18 cellular contexts compared by ENCODE assay signal in genomic region chr15:72481015-72481659, GRCh38. TPM values are rescaled to one million over a fixed set of nuclear protein-coding genes. Genes with fewer than 3 reads are reported as not detected.
DNase-seq lines count a peak whose midpoint lies in the region; ATAC-seq and TF ChIP-seq lines count a peak whose summit lies in the region.
"Had no signal": no experiment of that assay in that cellular context is flagged by ENCODE, and none has a peak within 500 bp of the region (broad histone marks: within the 10 kb centered on the region; RNA-seq: fewer than 3 reads in every experiment).

No MANE protein-coding gene starts in this region.

- POLR2A ChIA-PET in WTC11 (lab: Charles Lee) = no interaction called here

- CTCF ChIA-PET in WTC11 (lab: Charles Lee) = no interaction called here

- H3K27me3 Mint-ChIP-seq in stimulated activated naive CD8-positive, alpha-beta T cell treated with anti-CD3 and anti-CD28 coated beads, Interleukin-15, Interleukin-2, amounts not matched to agents 100 ng/mL and 50 ng/mL, for 24 hours = no peaks in the 10 kb centered on the region
- H3K27me3 Mint-ChIP-seq in stimulated activated naive CD8-positive, alpha-beta T cell treated with anti-CD3 and anti-CD28 coated beads, Interleukin-15, amount 100 ng/mL, for 72 hours = no peaks in the 10 kb centered on the region
- no peaks in the 10 kb centered on the region for H3K27me3 Mint-ChIP-seq in WTC11 (ENCODE audit: low read depth)
- H3K27me3 Mint-ChIP-seq: activated B cell treated with CpG ODN at 0.5 μM for 24 hours had no signal

- H3K4me3 Mint-ChIP-seq in stimulated activated naive CD8-positive, alpha-beta T cell treated with anti-CD3 and anti-CD28 coated beads, Interleukin-15, Interleukin-2, amounts not matched to agents 100 ng/mL and 50 ng/mL, for 24 hours = peak overlapping the region; percentile 14
- no peak overlapping the region for H3K4me3 Mint-ChIP-seq in stimulated activated naive CD8-positive, alpha-beta T cell treated with anti-CD3 and anti-CD28 coated beads, Interleukin-15, amount 100 ng/mL, for 72 hours
- no peak overlapping the region for H3K4me3 Mint-ChIP-seq in WTC11
- H3K4me3 Mint-ChIP-seq: activated B cell treated with CpG ODN at 0.5 μM for 24 hours had no signal

- H3K4me1 Mint-ChIP-seq in stimulated activated naive CD8-positive, alpha-beta T cell treated with anti-CD3 and anti-CD28 coated beads, Interleukin-15, Interleukin-2, amounts not matched to agents 100 ng/mL and 50 ng/mL, for 24 hours (ENCODE audit: low read depth) = peaks cover 79% of the 10 kb centered on the region
- peaks cover 72% of the 10 kb centered on the region for H3K4me1 Mint-ChIP-seq in stimulated activated naive CD8-positive, alpha-beta T cell treated with anti-CD3 and anti-CD28 coated beads, Interleukin-15, amount 100 ng/mL, for 72 hours
- H3K4me1 Mint-ChIP-seq in WTC11 = peaks cover 18% of the 10 kb centered on the region

- H3K9me3 Mint-ChIP-seq in stimulated activated naive CD8-positive, alpha-beta T cell treated with anti-CD3 and anti-CD28 coated beads, Interleukin-15, Interleukin-2, amounts not matched to agents 100 ng/mL and 50 ng/mL, for 24 hours = no peaks in the 10 kb centered on the region
- H3K9me3 Mint-ChIP-seq in stimulated activated naive CD8-positive, alpha-beta T cell treated with anti-CD3 and anti-CD28 coated beads, Interleukin-15, amount 100 ng/mL, for 72 hours = no peaks in the 10 kb centered on the region
- peaks cover 4% of the 10 kb centered on the region; the same call in 1 of the 2 replicates for H3K9me3 Mint-ChIP-seq in WTC11
- H3K9me3 Mint-ChIP-seq: activated B cell treated with CpG ODN at 0.5 μM for 24 hours had no signal

- H3K27ac Mint-ChIP-seq in stimulated activated naive CD8-positive, alpha-beta T cell treated with anti-CD3 and anti-CD28 coated beads, Interleukin-15, Interleukin-2, amounts not matched to agents 100 ng/mL and 50 ng/mL, for 24 hours = peak overlapping the region; percentile 34
- no peak overlapping the region for H3K27ac Mint-ChIP-seq in stimulated activated naive CD8-positive, alpha-beta T cell treated with anti-CD3 and anti-CD28 coated beads, Interleukin-15, amount 100 ng/mL, for 72 hours
- H3K27ac Mint-ChIP-seq in WTC11 = peak overlapping the region; percentile 59
- H3K27ac Mint-ChIP-seq: activated B cell treated with CpG ODN at 0.5 μM for 24 hours had no signal

- DNase-seq in stimulated activated naive CD8-positive, alpha-beta T cell treated with anti-CD3 and anti-CD28 coated beads, Interleukin-15, amount 100 ng/mL, for 72 hours = no peak
- DNase-seq in WTC11 (ENCODE audit: low spot score) (no peak), left kidney (ENCODE audit: low read depth, low spot score) (peak; percentile 9), NCI-H774 (lab: John Stamatoyannopoulos, UW) (no peak), 8988T (no peak), T-helper 1 cell (no peak)
- DNase-seq: activated B cell treated with CpG ODN at 0.5 μM for 24 hours, brain microvascular endothelial cell, foreskin melanocyte, left colon, NCI-H2029, NCI-H510A treated with DMSO at 0.1 percent for 48 hours, occipital lobe, PC-9, right cardiac atrium, SJCRH30 had no signal

- no peak for TF ChIP-seq CTCF in WTC11 (IDR thresholded peaks at IDR 0.05)

- ATAC-seq in stimulated activated naive CD8-positive, alpha-beta T cell treated with anti-CD3 and anti-CD28 coated beads, Interleukin-15, amount 100 ng/mL, for 72 hours = no peak
- ATAC-seq in WTC11 (no peak), GM21825 (IDR thresholded peaks at IDR 0.05; ENCODE audit: unreplicated experiment) (no peak)
- ATAC-seq: left colon, right cardiac atrium had no signal

- peaks cover 48% of the 10 kb centered on the region for H3K36me3 Mint-ChIP-seq in stimulated activated naive CD8-positive, alpha-beta T cell treated with anti-CD3 and anti-CD28 coated beads, Interleukin-15, Interleukin-2, amounts not matched to agents 100 ng/mL and 50 ng/mL, for 24 hours (ENCODE audit: low read depth)
- H3K36me3 Mint-ChIP-seq in WTC11 = peaks cover 49% of the 10 kb centered on the region

TF ChIP-seq in WTC11, 78 proteins besides CTCF, POLR2A, EP300 and RAD21 (continues in another document):
- no peak for TF ChIP-seq ZNF396 (CRISPR knock-in tag; IDR thresholded peaks at IDR 0.05; ENCODE audit: borderline replicate concordance)
- TF ChIP-seq ZNF512 (CRISPR knock-in tag; IDR thresholded peaks at IDR 0.05; ENCODE audit: borderline replicate concordance) = no peak
- no peak for TF ChIP-seq ZBTB43 (CRISPR knock-in tag; IDR thresholded peaks at IDR 0.05)
- no peak for TF ChIP-seq PRRX2 (CRISPR knock-in tag; IDR thresholded peaks at IDR 0.05)
- TF ChIP-seq TCF7 (CRISPR knock-in tag; IDR thresholded peaks at IDR 0.05; ENCODE audit: low read depth) = no peak
- TF ChIP-seq ZNF671 (CRISPR knock-in tag; IDR thresholded peaks at IDR 0.05) = no peak
- no peak for TF ChIP-seq ESRRA (CRISPR knock-in tag; IDR thresholded peaks at IDR 0.05; ENCODE audit: borderline replicate concordance)
- no peak for TF ChIP-seq SMAD4 (CRISPR knock-in tag; IDR thresholded peaks at IDR 0.05)
- TF ChIP-seq ERG (CRISPR knock-in tag; IDR thresholded peaks at IDR 0.05) = no peak
- TF ChIP-seq ATF3 (CRISPR knock-in tag; conservative IDR thresholded peaks at IDR 0.05) = no peak
- no peak for TF ChIP-seq NFE2L1 (CRISPR knock-in tag; IDR thresholded peaks at IDR 0.05)
- TF ChIP-seq SOX15 (CRISPR knock-in tag; IDR thresholded peaks at IDR 0.05) = no peak
- TF ChIP-seq AR (CRISPR knock-in tag; IDR thresholded peaks at IDR 0.05) = no peak
- TF ChIP-seq HMGA2 (CRISPR knock-in tag; IDR thresholded peaks at IDR 0.05) = no peak
- no peak for TF ChIP-seq JUN (CRISPR knock-in tag; IDR thresholded peaks at IDR 0.05)

RNA-seq across cellular contexts. Expression of gene ARIH1, which starts 7.0 kb away (rescaled TPM):
- total RNA-seq in WTC11 (2021) = 198 to 206 TPM (median 201 TPM) in 3 replicates

Comparison
In these comparisons a context has a peak if more than half of its experiments do, and no peak if none do; other contexts are left out.
1. H3K27ac Mint-ChIP-seq: peak in stimulated activated naive CD8-positive, alpha-beta T cell treated with anti-CD3 and anti-CD28 coated beads, Interleukin-15, Interleukin-2, amounts not matched to agents 100 ng/mL and 50 ng/mL, for 24 hours (single experiment) and WTC11 (single experiment); none in stimulated activated naive CD8-positive, alpha-beta T cell treated with anti-CD3 and anti-CD28 coated beads, Interleukin-15, amount 100 ng/mL, for 72 hours (0 of 2).